In genomic region chr2:15571729-15572128, GRCh38 we compare ENCODE assay signal across 22 cellular contexts. TPM values are rescaled to one million over a fixed set of nuclear protein-coding genes. Genes with fewer than 3 reads are reported as not detected.
DNase-seq lines count a peak whose midpoint lies in the region; ATAC-seq, FAIRE-seq and TF ChIP-seq lines count a peak whose summit lies in the region.
"Had no signal": no experiment of that assay in that cellular context is flagged by ENCODE, and none has a peak within 500 bp of the region (broad histone marks: within the 10 kb centered on the region; RNA-seq: fewer than 3 reads in every experiment).

No MANE protein-coding gene starts in this region.

- H3K4me3 ChIP-seq in K562: no peak overlapping the region
- H3K4me3 ChIP-seq: GM12878, GM23338 had no signal

- H3K4me2 ChIP-seq in K562 (ENCODE audit: insufficient read depth, low read length): no peak overlapping the region
- H3K4me2 ChIP-seq: GM23338 had no signal

- H3K36me3 Mint-ChIP-seq in nephron progenitor cell (ENCODE audit: low read depth): peaks cover 4% of the 10 kb centered on the region
- H3K36me3 Mint-ChIP-seq in activated CD8-positive, alpha-beta memory T cell treated with anti-CD3 and anti-CD28 coated beads, Interleukin-2, amount 10 ng/mL, durations not matched to agents 7 days and 5 days: no peaks in the 10 kb centered on the region
- H3K36me3 Mint-ChIP-seq: CD4-positive, CD25-positive, alpha-beta regulatory T cell; CD8-positive, alpha-beta memory T cell had no signal

- H3K27me3 ChIP-seq in K562 (ENCODE audit: control insufficient read depth in 2 of 2, insufficient read depth in 2 of 2, low read length in 2 of 2): no peaks in the 10 kb centered on the region
- H3K27me3 ChIP-seq: BE2C had no signal

- no peak for TF ChIP-seq POLR2A in K562 (conservative IDR thresholded peaks at IDR 0.05)

- intact Hi-C loops in K562 (cut with micrococcal nuclease): no loop called here

- WGBS in K562 (ENCODE audit: insufficient coverage, low coverage, missing lambda C conversion rate): 46% methylated on average over 3 of the region's 3 CpGs

- H3K9ac ChIP-seq in K562 (ENCODE audit: insufficient read depth in 1 of 2, low read depth in 2 of 2, low read length in 2 of 2): no peak overlapping the region

- CTCF ChIA-PET in K562 (lab: Yijun Ruan, JAX; ENCODE audit: low intra/inter-chr PET ratio): no interaction called here
- CTCF ChIA-PET in activated CD8-positive, alpha-beta memory T cell treated with anti-CD3 and anti-CD28 coated beads, Interleukin-2, amount 10 ng/mL, durations not matched to agents 7 days and 5 days (lab: Charles Lee): interaction anchor here (1.0 kb wide), 1 partner anchor 16 kb away, joined by 3 read pairs; no protein-coding TSS in a partner anchor

- 0 out of 3 replicates have a peak, but pooled peaks cover 2% of the 10 kb centered on the region for H3K36me3 ChIP-seq in K562 (ENCODE audit: control insufficient read depth, insufficient read depth, low read length)
- H3K36me3 ChIP-seq: BE2C had no signal

- peak overlapping the region; percentile 30; the same call in 1 of the 3 replicates for H3K27ac ChIP-seq in K562 (ENCODE audit: extremely low read depth, low read depth, low read length)

- BruUV-seq in K562 (replicated peaks; lab: Mats Ljungman, UMichigan): no TSS peak

- POLR2A ChIA-PET in K562 (lab: Yijun Ruan, JAX): interaction anchor here (0.9 to 2.8 kb wide), 4 partner anchors 8 to 17 kb away, joined by 3 to 9 read pairs (median 4); partner anchors contain the start of gene NBAS

- no peak for FAIRE-seq in K562 (lab: Jason Lieb, UNC)
- FAIRE-seq: GM12878, GM19239, H54, HTR-8/SVneo had no signal

- peak overlapping the region; percentile 2 for H3K4me3 Mint-ChIP-seq in nephron progenitor cell
- H3K4me3 Mint-ChIP-seq in activated CD8-positive, alpha-beta memory T cell treated with anti-CD3 and anti-CD28 coated beads, Interleukin-2, amount 10 ng/mL, durations not matched to agents 7 days and 5 days: no peak overlapping the region
- H3K4me3 Mint-ChIP-seq: CD8-positive, alpha-beta memory T cell; GM23338; HFFc6 had no signal

- H3K9me3 Mint-ChIP-seq in nephron progenitor cell: peaks cover 7% of the 10 kb centered on the region
- no peaks in the 10 kb centered on the region for H3K9me3 Mint-ChIP-seq in activated CD8-positive, alpha-beta memory T cell treated with anti-CD3 and anti-CD28 coated beads, Interleukin-2, amount 10 ng/mL, durations not matched to agents 7 days and 5 days (ENCODE audit: low read depth)
- H3K9me3 Mint-ChIP-seq: CD4-positive, CD25-positive, alpha-beta regulatory T cell; CD8-positive, alpha-beta memory T cell; GM23338; HFFc6 had no signal

- H3K9me3 ChIP-seq in K562 (replicated peaks; ENCODE audit: control insufficient read depth, insufficient read depth, low read depth, low read length): no peaks in the 10 kb centered on the region
- H3K9me3 ChIP-seq: BE2C had no signal

- no peak for TF ChIP-seq RAD21 in K562 (CRISPR knock-in tag; conservative IDR thresholded peaks at IDR 0.05 in 1 of 2, IDR thresholded peaks at IDR 0.05 in 1 of 2)

- peak overlapping the region; percentile 93 for H2AFZ ChIP-seq in K562 (ENCODE audit: low read depth, low read length)
- H2AFZ ChIP-seq: GM23338 had no signal

- no peaks in the 10 kb centered on the region for H3K79me2 ChIP-seq in K562 (ENCODE audit: control insufficient read depth, insufficient read depth, low read length)

- peaks cover 3 to 13% of the 10 kb centered on the region in 2 experiments; a peak in 3 of 5 replicates for H3K4me1 ChIP-seq in K562 (replicated peaks in 1 of 2; ENCODE audit: control insufficient read depth in 2 of 2, insufficient read depth in 2 of 2, low read length in 2 of 2)
- H3K4me1 ChIP-seq: BE2C had no signal

- no peaks in the 10 kb centered on the region for H4K20me1 ChIP-seq in K562 (replicated peaks; ENCODE audit: control insufficient read depth, insufficient read depth, low read length)

- H3K9me1 ChIP-seq in K562 (ENCODE audit: control insufficient read depth, insufficient read depth, low read length): no peaks in the 10 kb centered on the region

- TF ChIP-seq CTCF in K562 (IDR thresholded peaks at IDR 0.05 in 2 of 3, conservative IDR thresholded peaks at IDR 0.05 in 1 of 3; ENCODE audit: insufficient read depth in 2 of 3, low read depth in 1 of 3, low read length in 3 of 3) (no peak), nephron progenitor cell (IDR thresholded peaks at IDR 0.05) (no peak)

- H3K4me1 Mint-ChIP-seq in nephron progenitor cell: peaks cover 73% of the 10 kb centered on the region
- no peaks in the 10 kb centered on the region for H3K4me1 Mint-ChIP-seq in activated CD8-positive, alpha-beta memory T cell treated with anti-CD3 and anti-CD28 coated beads, Interleukin-2, amount 10 ng/mL, durations not matched to agents 7 days and 5 days
- H3K4me1 Mint-ChIP-seq: CD8-positive, alpha-beta memory T cell; GM23338 had no signal

- peak; percentile 15 for DNase-seq in HuH-7 (ENCODE audit: low spot score)
- no peak for DNase-seq in K562 (ENCODE audit: extremely low read depth in 1 of 4, low spot score in 3 of 4)
- no peak for DNase-seq in nephron progenitor cell
- no peak for DNase-seq in NCI-H1436 (lab: John Stamatoyannopoulos, UW)
- DNase-seq in activated CD8-positive, alpha-beta memory T cell treated with anti-CD3 and anti-CD28 coated beads, Interleukin-2, amount 10 ng/mL, durations not matched to agents 7 days and 5 days: no peak
- DNase-seq in activated CD4-positive, alpha-beta T cell treated with anti-CD3 and anti-CD28 coated beads, Interleukin-2, amount 50 U/mL, for 1 hour: no peak
- DNase-seq: BE2C; C1 segment of cervical spinal cord; CD4-positive, CD25-positive, alpha-beta regulatory T cell; CD8-positive, alpha-beta memory T cell; COR-L47; DMS 273 treated with DMSO at 0.1 percent for 48 hours; DMS53; DND-41; EL; HFFc6 had no signal

- TF ChIP-seq EP300 in K562 (IDR thresholded peaks at IDR 0.05; ENCODE audit: low read length): no peak

- no peaks in the 10 kb centered on the region for H3K27me3 Mint-ChIP-seq in nephron progenitor cell (ENCODE audit: low read depth, poor library complexity)
- H3K27me3 Mint-ChIP-seq in activated CD8-positive, alpha-beta memory T cell treated with anti-CD3 and anti-CD28 coated beads, Interleukin-2, amount 10 ng/mL, durations not matched to agents 7 days and 5 days: peaks cover 3% of the 10 kb centered on the region

- ATAC-seq in K562: peak; percentile 10; the same call in 1 of the 3 replicates
- no peak for ATAC-seq in activated CD8-positive, alpha-beta memory T cell treated with anti-CD3 and anti-CD28 coated beads, Interleukin-2, amount 10 ng/mL, durations not matched to agents 7 days and 5 days
- ATAC-seq: GM12878, GM23338, HCT116 had no signal

- H3K27ac Mint-ChIP-seq in nephron progenitor cell: peak overlapping the region; percentile 96
- H3K27ac Mint-ChIP-seq in activated CD8-positive, alpha-beta memory T cell treated with anti-CD3 and anti-CD28 coated beads, Interleukin-2, amount 10 ng/mL, durations not matched to agents 7 days and 5 days: no peak overlapping the region
- H3K27ac Mint-ChIP-seq: CD4-positive, CD25-positive, alpha-beta regulatory T cell; CD8-positive, alpha-beta memory T cell; GM23338; HFFc6 had no signal

- in situ Hi-C loops in K562 (cut with MboI): no loop called here

RNA-seq across cellular contexts. Expression of gene NBAS, which starts 10.6 kb away (rescaled TPM):
- 91.7 and 241 TPM in 2 replicates for total RNA-seq in K562 (2011; cell fraction: chromatin; rRNA removed; ENCODE audit: low replicate concordance)
- total RNA-seq in K562 (2011; cell fraction: nucleolus; rRNA removed): 43.5 and 55.7 TPM in 2 replicates
- total RNA-seq in K562 (2011; cell fraction: nucleoplasm; rRNA removed): 65.8 and 79.2 TPM in 2 replicates
- total RNA-seq in K562 (2014; rRNA removed) (69.9 and 79.6 TPM in 2 replicates), K562 (2014; rRNA removed; fragmentation: Illumina TruSeq; extraction: Trizol) (90.3 and 91.4 TPM in 2 replicates), K562 (2015; rRNA removed; fragmentation: Illumina TruSeq; extraction: Trizol) (90.1 and 94.4 TPM in 2 replicates), K562 (2021) (91.2 and 95.8 TPM in 2 replicates)
- polyA plus RNA-seq in K562 (2011; rRNA removed) (55.3 and 56.7 TPM in 2 replicates), K562 (2014; fragmentation: Illumina TruSeq; extraction: Trizol) (63.7 and 70.8 TPM in 2 replicates), K562 (2014; fragmentation: Nextera tagmentation; extraction: Ambion mirVana) (10 to 100 TPM; 15.3 to 33.5 TPM), K562 (2014; rRNA removed) (43.1 and 49.5 TPM in 2 replicates)
- 40.2 and 57.1 TPM in 2 replicates for polyA plus RNA-seq in K562 (2011; cell fraction: cytosol; rRNA removed)
- polyA plus RNA-seq in K562 (2011; cell fraction: nucleus; rRNA removed): 61.7 and 63.2 TPM in 2 replicates
- 55.4 and 126 TPM in 2 replicates for polyA plus RNA-seq in K562 (2012)
- 182 and 229 TPM in 2 replicates for polyA minus RNA-seq in K562 (2011; rRNA and poly(A)+ RNA removed)
- 75.2 and 76.4 TPM in 2 replicates for polyA minus RNA-seq in K562 (2011; cell fraction: cytosol; rRNA and poly(A)+ RNA removed)
- polyA minus RNA-seq in K562 (2011; cell fraction: nucleus; rRNA and poly(A)+ RNA removed): 67.5 and 123 TPM in 2 replicates
- total RNA-seq in activated CD8-positive, alpha-beta memory T cell treated with anti-CD3 and anti-CD28 coated beads, Interleukin-2, amount 10 ng/mL, durations not matched to agents 7 days and 5 days: 10 to 100 TPM; 32.9 to 34.0 TPM

RNA-seq across cellular contexts. Expression of gene DDX1, which starts 19.9 kb away (rescaled TPM):
- 46.4 and 156 TPM in 2 replicates for total RNA-seq in K562 (2011; cell fraction: chromatin; rRNA removed; ENCODE audit: low replicate concordance)
- 25.7 and 32.1 TPM in 2 replicates for total RNA-seq in K562 (2011; cell fraction: nucleolus; rRNA removed)
- 53.1 and 62.4 TPM in 2 replicates for total RNA-seq in K562 (2011; cell fraction: nucleoplasm; rRNA removed)
- total RNA-seq in K562 (2014; rRNA removed) (116 and 118 TPM in 2 replicates), K562 (2014; rRNA removed; fragmentation: Illumina TruSeq; extraction: Trizol) (277 and 293 TPM in 2 replicates), K562 (2015; rRNA removed; fragmentation: Illumina TruSeq; extraction: Trizol) (212 and 232 TPM in 2 replicates), K562 (2021) (190 and 203 TPM in 2 replicates)
- polyA plus RNA-seq in K562 (2011; rRNA removed) (143 and 249 TPM in 2 replicates), K562 (2014; fragmentation: Illumina TruSeq; extraction: Trizol) (217 and 239 TPM in 2 replicates), K562 (2014; fragmentation: Nextera tagmentation; extraction: Ambion mirVana) (100 to 1,000 TPM; 172 to 265 TPM), K562 (2014; rRNA removed) (176 and 184 TPM in 2 replicates)
- polyA plus RNA-seq in K562 (2011; cell fraction: cytosol; rRNA removed): 32.5 and 67.6 TPM in 2 replicates
- 41.8 and 80.5 TPM in 2 replicates for polyA plus RNA-seq in K562 (2011; cell fraction: nucleus; rRNA removed)
- 113 and 183 TPM in 2 replicates for polyA plus RNA-seq in K562 (2012)
- polyA minus RNA-seq in K562 (2011; rRNA and poly(A)+ RNA removed): 229 and 258 TPM in 2 replicates
- polyA minus RNA-seq in K562 (2011; cell fraction: cytosol; rRNA and poly(A)+ RNA removed): 54.7 and 90.4 TPM in 2 replicates
- 44.2 and 74.3 TPM in 2 replicates for polyA minus RNA-seq in K562 (2011; cell fraction: nucleus; rRNA and poly(A)+ RNA removed)
- 10 to 100 TPM; 58.5 to 81.3 TPM for total RNA-seq in activated CD8-positive, alpha-beta memory T cell treated with anti-CD3 and anti-CD28 coated beads, Interleukin-2, amount 10 ng/mL, durations not matched to agents 7 days and 5 days
